9 cellular contexts compared by ENCODE assay signal in genomic region chr2:1743396-1744150, GRCh38. TPM values are rescaled to one million over a fixed set of nuclear protein-coding genes. Genes with fewer than 3 reads are reported as not detected.
A peak's percentile ranks its signal among the peaks of the same experiment; 100 is the strongest.
DNase-seq lines count a peak whose midpoint lies in the region; ATAC-seq and FAIRE-seq lines count a peak whose summit lies in the region.
"Had no signal": no experiment of that assay in that cellular context is flagged by ENCODE, and none has a peak within 500 bp of the region (broad histone marks: within the 10 kb centered on the region; RNA-seq: fewer than 3 reads in every experiment).

No MANE protein-coding gene starts in this region.

- DNase-seq in HTR-8/SVneo (ENCODE audit: insufficient read length, low spot score) = no peak
- peak; percentile 74 for DNase-seq in amniotic epithelial cell (ENCODE audit: low read depth)
- DNase-seq in small intestine = no peak
- no peak for DNase-seq in NCI-H1694 (lab: John Stamatoyannopoulos, UW)
- DNase-seq in stimulated activated naive CD8-positive, alpha-beta T cell treated with anti-CD3 and anti-CD28 coated beads, Interleukin-15, amount 100 ng/mL, for 72 hours = no peak
- DNase-seq in T1000 (lab: John Stamatoyannopoulos, UW) = no peak
- DNase-seq in stimulated activated CD4-positive, alpha-beta T cell treated with anti-CD3 and anti-CD28 coated beads, Interleukin-4, amount 100 ng/mL, for 4 hours = no peak

- H3K36me3 ChIP-seq in small intestine (ENCODE audit: control insufficient read depth in 2 of 2, insufficient read depth in 2 of 2, low read length in 2 of 2) = no peaks in the 10 kb centered on the region

- no peak overlapping the region for H3K27ac Mint-ChIP-seq in stimulated activated naive CD8-positive, alpha-beta T cell treated with anti-CD3 and anti-CD28 coated beads, Interleukin-15, amount 100 ng/mL, for 72 hours

- H3K4me3 ChIP-seq in iPS-18c (ENCODE audit: insufficient read depth, low read depth, low read length) (peak overlapping the region; percentile 80), small intestine (ENCODE audit: low read depth in 1 of 2, low read length in 2 of 2) (peak overlapping the region; percentile 29 to 38)

- peaks cover 71% of the 10 kb centered on the region for H3K27me3 Mint-ChIP-seq in stimulated activated naive CD8-positive, alpha-beta T cell treated with anti-CD3 and anti-CD28 coated beads, Interleukin-15, amount 100 ng/mL, for 72 hours

- 2 to 13% (median 12%) methylated on average over 20 to 69 of the region's 71 CpGs for WGBS in small intestine, 3 donors

- no peaks in the 10 kb centered on the region for H3K9me3 Mint-ChIP-seq in stimulated activated naive CD8-positive, alpha-beta T cell treated with anti-CD3 and anti-CD28 coated beads, Interleukin-15, amount 100 ng/mL, for 72 hours

- no peaks in the 10 kb centered on the region for H3K4me1 ChIP-seq in small intestine (ENCODE audit: control insufficient read depth in 2 of 2, insufficient read depth in 1 of 2, low read depth in 1 of 2, low read length in 1 of 2)

- H3K4me1 Mint-ChIP-seq in stimulated activated naive CD8-positive, alpha-beta T cell treated with anti-CD3 and anti-CD28 coated beads, Interleukin-15, amount 100 ng/mL, for 72 hours = peaks cover 11% of the 10 kb centered on the region

- H3K4me3 Mint-ChIP-seq in stimulated activated naive CD8-positive, alpha-beta T cell treated with anti-CD3 and anti-CD28 coated beads, Interleukin-15, amount 100 ng/mL, for 72 hours = peak overlapping the region in 1 of 2 donors; percentile 83

- ATAC-seq in stimulated activated naive CD8-positive, alpha-beta T cell treated with anti-CD3 and anti-CD28 coated beads, Interleukin-15, amount 100 ng/mL, for 72 hours = no peak

- peak overlapping the region in 1 of 2 donors; percentile 88 for H3K27ac ChIP-seq in small intestine (ENCODE audit: low read depth in 1 of 2, low read length in 1 of 2)

- H3K27me3 ChIP-seq in small intestine (ENCODE audit: control insufficient read depth in 2 of 2, insufficient read depth in 2 of 2, low read length in 2 of 2) = peaks cover 5 to 8% of the 10 kb centered on the region in 2 donors

- FAIRE-seq in HTR-8/SVneo (lab: Jason Lieb, UNC) (peak; percentile 77), small intestine (lab: Jason Lieb, UNC) (no peak)
- FAIRE-seq: colon had no signal

- H3K9me3 ChIP-seq in iPS-18c (ENCODE audit: control insufficient read depth, insufficient read depth, low read length) = no peaks in the 10 kb centered on the region
- no peaks in the 10 kb centered on the region for H3K9me3 ChIP-seq in small intestine (ENCODE audit: control insufficient read depth, low read depth)

RNA-seq across cellular contexts. Expression of gene PXDN, which starts 0.7 kb away (rescaled TPM):
- 10 to 100 TPM in 1 of 3 donors, 1 to 10 TPM in 1, under 1 TPM in 1; 0.81 to 12.0 (median 1.1) TPM for polyA plus RNA-seq in small intestine
